In genomic region chr2:64857581-64858471, GRCh38 we compare ENCODE assay signal across 8 cellular contexts.
A peak's percentile ranks its signal among the peaks of the same experiment; 100 is the strongest.
DNase-seq lines count a peak whose midpoint lies in the region; ATAC-seq, FAIRE-seq and TF ChIP-seq lines count a peak whose summit lies in the region.

No MANE protein-coding gene starts in this region.

- DNase-seq in HAP-1 (ENCODE audit: low spot score in 2 of 2) (peak; percentile 52 to 54), astrocyte (ENCODE audit: low read depth) (peak; percentile 77), inferior parietal cortex (ENCODE audit: extremely low spot score) (peak; percentile 56), NCI-H345 treated with DMSO at 0.1 percent for 48 hours (lab: John Stamatoyannopoulos, UW; ENCODE audit: unreplicated experiment) (no peak), RCC 7860 (ENCODE audit: low spot score) (no peak)
- DNase-seq in CD4-positive, alpha-beta T cell, result no peak

- H4K20me1 ChIP-seq in astrocyte (ENCODE audit: insufficient read depth, low read length), result no peaks in the 10 kb centered on the region

- peak overlapping the region; percentile 13 for H3K9ac ChIP-seq in astrocyte (ENCODE audit: low read length)
- H3K9ac ChIP-seq in skeletal muscle satellite cell (ENCODE audit: low read depth, low read length), result peak overlapping the region; percentile 81

- H3K4me3 ChIP-seq in HAP-1, result no peak overlapping the region
- no peak overlapping the region for H3K4me3 ChIP-seq in astrocyte (ENCODE audit: insufficient read depth, low read depth, low read length)
- H3K4me3 ChIP-seq in skeletal muscle satellite cell (ENCODE audit: low read length), result peak overlapping the region; percentile 37

- H2AFZ ChIP-seq in astrocyte (ENCODE audit: low read depth, low read length), result peak overlapping the region; percentile 73

- H3K79me2 ChIP-seq in astrocyte (ENCODE audit: insufficient read depth, low read length), result no peaks in the 10 kb centered on the region

- H3K9me3 Mint-ChIP-seq in astrocyte (ENCODE audit: unreplicated experiment), result no peaks in the 10 kb centered on the region
- no peaks in the 10 kb centered on the region for H3K9me3 Mint-ChIP-seq in CD4-positive, alpha-beta T cell

- intact Hi-C loops in CD4-positive, alpha-beta T cell (cut with DNase I, micrococcal nuclease), result no loop called here

- FAIRE-seq in astrocyte (lab: Jason Lieb, UNC) (no peak), RCC 7860 (lab: Jason Lieb, UNC) (no peak)

- H3K9me3 ChIP-seq in HAP-1 (no peaks in the 10 kb centered on the region), astrocyte (ENCODE audit: insufficient read depth, low read depth, low read length) (peaks cover 6% of the 10 kb centered on the region), skeletal muscle satellite cell (replicated peaks; ENCODE audit: low read length) (no peaks in the 10 kb centered on the region)
- H3K9me3 ChIP-seq in CD4-positive, alpha-beta T cell (ENCODE audit: control insufficient read depth, low read length), result no peaks in the 10 kb centered on the region

- no peak overlapping the region for H3K4me3 Mint-ChIP-seq in astrocyte (ENCODE audit: unreplicated experiment)
- no peak overlapping the region for H3K4me3 Mint-ChIP-seq in CD4-positive, alpha-beta T cell

- H3K27ac Mint-ChIP-seq in astrocyte (ENCODE audit: unreplicated experiment), result no peak overlapping the region
- H3K27ac Mint-ChIP-seq in CD4-positive, alpha-beta T cell, result no peak overlapping the region

- no peaks in the 10 kb centered on the region for H3K36me3 Mint-ChIP-seq in astrocyte (ENCODE audit: low read depth, unreplicated experiment)
- H3K36me3 Mint-ChIP-seq in CD4-positive, alpha-beta T cell (ENCODE audit: low read depth), result no peaks in the 10 kb centered on the region

- H3K4me1 ChIP-seq in HAP-1 (peaks cover 29% of the 10 kb centered on the region), astrocyte (ENCODE audit: insufficient read depth, low read length) (peaks cover 26% of the 10 kb centered on the region), skeletal muscle satellite cell (ENCODE audit: control insufficient read depth, insufficient read depth, low read length) (peaks cover 48% of the 10 kb centered on the region)

- in situ Hi-C loops in HAP-1 (cut with MboI; ENCODE audit: low sequenced_read_pairs), result no loop called here

- no peak for ATAC-seq in HG02884 (IDR thresholded peaks at IDR 0.05; ENCODE audit: unreplicated experiment)
- ATAC-seq in CD4-positive, alpha-beta T cell (ENCODE audit: poor library complexity), result no peak

- H3K27ac ChIP-seq in astrocyte (ENCODE audit: low read depth, low read length), result peak overlapping the region; percentile 26
- no peak overlapping the region for H3K27ac ChIP-seq in CD4-positive, alpha-beta T cell (ENCODE audit: low read depth, low read length)

- CTCF ChIA-PET in CD4-positive, alpha-beta T cell (lab: Charles Lee), result no interaction called here

- H3K4me1 Mint-ChIP-seq in astrocyte (ENCODE audit: low read depth, unreplicated experiment), result peaks cover 21% of the 10 kb centered on the region
- peaks cover 5% of the 10 kb centered on the region for H3K4me1 Mint-ChIP-seq in CD4-positive, alpha-beta T cell (ENCODE audit: low read depth)

- no peaks in the 10 kb centered on the region for H3K27me3 ChIP-seq in HAP-1 (ENCODE audit: low read depth)
- no peaks in the 10 kb centered on the region for H3K27me3 ChIP-seq in astrocyte (ENCODE audit: insufficient read depth, low read length)
- H3K27me3 ChIP-seq in skeletal muscle satellite cell (ENCODE audit: control insufficient read depth, insufficient read depth, low read length), result no peaks in the 10 kb centered on the region
- H3K27me3 ChIP-seq in CD4-positive, alpha-beta T cell (ENCODE audit: control insufficient read depth, insufficient read depth, low read length), result no peaks in the 10 kb centered on the region

- TF ChIP-seq CTCF in astrocyte (IDR thresholded peaks at IDR 0.05; ENCODE audit: insufficient read depth, low read depth, low read length), result no peak
- TF ChIP-seq CTCF in CD4-positive, alpha-beta T cell (IDR thresholded peaks at IDR 0.05), result no peak

- H3K36me3 ChIP-seq in HAP-1 (replicated peaks), result no peaks in the 10 kb centered on the region; the same call in 1 of the 2 replicates
- no peaks in the 10 kb centered on the region for H3K36me3 ChIP-seq in astrocyte (ENCODE audit: insufficient read depth, low read length)
- H3K36me3 ChIP-seq in skeletal muscle satellite cell (ENCODE audit: insufficient read depth, low read length), result no peaks in the 10 kb centered on the region

- H3K4me2 ChIP-seq in astrocyte (ENCODE audit: low read length) (peak overlapping the region; percentile 83), skeletal muscle satellite cell (ENCODE audit: low read length) (peak overlapping the region; percentile 80)

- H3K27me3 Mint-ChIP-seq in astrocyte (ENCODE audit: low read depth, unreplicated experiment), result no peaks in the 10 kb centered on the region
- H3K27me3 Mint-ChIP-seq in CD4-positive, alpha-beta T cell, result peaks cover 16% of the 10 kb centered on the region

- POLR2A ChIA-PET in CD4-positive, alpha-beta T cell (lab: Charles Lee), result interaction anchor here (0.9 to 2.4 kb wide), 2 partner anchors 38 to 204 kb away, joined by 3 to 6 read pairs; partner anchors contain the start of gene SERTAD2

Comparison
In these comparisons a context has a peak if more than half of its experiments do, and no peak if none do; other contexts are left out.
1. DNase-seq: peak in HAP-1 (2 of 2), astrocyte (single experiment) and inferior parietal cortex (single experiment); none in CD4-positive, alpha-beta T cell (0 of 10), NCI-H345 treated with DMSO at 0.1 percent for 48 hours (single experiment) and RCC 7860 (single experiment).